In the genomic region with DNA sequence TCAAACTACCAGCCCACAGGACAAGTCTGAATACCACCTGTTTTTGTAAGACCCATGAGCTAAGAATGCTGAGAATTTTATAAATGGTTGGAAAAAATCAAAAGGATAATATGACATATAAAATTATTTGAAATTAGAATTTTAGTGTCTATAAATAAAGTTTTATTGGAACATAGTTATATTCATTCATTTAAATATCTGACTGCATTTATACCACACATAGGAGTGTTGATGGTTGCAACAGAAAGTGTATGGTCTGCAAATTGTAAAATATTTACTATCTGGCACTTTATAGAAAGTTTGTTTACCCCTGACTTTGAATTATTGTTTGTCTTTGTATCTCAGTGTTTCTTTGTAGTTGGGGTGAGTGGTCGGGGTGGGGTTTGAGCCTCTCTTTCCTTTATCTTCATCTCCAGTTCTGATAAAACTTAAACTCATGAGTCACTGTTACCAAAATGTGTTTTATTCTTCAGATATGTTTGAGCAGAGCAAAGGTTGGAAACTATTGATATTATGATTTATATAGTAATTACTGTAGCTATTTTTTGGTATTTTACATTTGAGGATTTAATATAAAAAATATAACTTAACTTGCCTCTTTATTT, we compare ENCODE assay signal across 16 cellular contexts. TPM values are rescaled to one million over a fixed set of nuclear protein-coding genes. Genes with fewer than 3 reads are reported as not detected.
A peak's percentile ranks its signal among the peaks of the same experiment; 100 is the strongest.
DNase-seq lines count a peak whose midpoint lies in the region; ATAC-seq and TF ChIP-seq lines count a peak whose summit lies in the region.
"Had no signal": no experiment of that assay in that cellular context is flagged by ENCODE, and none has a peak within 500 bp of the region (broad histone marks: within the 10 kb centered on the region; RNA-seq: fewer than 3 reads in every experiment).

No MANE protein-coding gene starts in this region.

- in situ Hi-C loops in brain microvascular endothelial cell (cut with HindIII; ENCODE audit: low pct_ligation_motif_present, low sequenced_read_pairs), result no loop called here

- no peak overlapping the region for H3K27ac ChIP-seq in brain microvascular endothelial cell
- H3K27ac ChIP-seq: HL-60 had no signal

- H3K27me3 Mint-ChIP-seq in activated naive CD4-positive, alpha-beta T cell treated with anti-CD3 and anti-CD28 coated beads, Interleukin-2, amount 50 U/mL, for 24 hours, result no peaks in the 10 kb centered on the region
- no peaks in the 10 kb centered on the region for H3K27me3 Mint-ChIP-seq in T-helper 17 cell
- H3K27me3 Mint-ChIP-seq: B cell; CD4-positive, alpha-beta T cell had no signal

- no peak for DNase-seq in activated naive CD4-positive, alpha-beta T cell treated with anti-CD3 and anti-CD28 coated beads, Interleukin-2, amount 50 U/mL, for 16 hours
- DNase-seq in T-helper 17 cell, result no peak
- DNase-seq in brain microvascular endothelial cell, result peak; percentile 1
- DNase-seq in globus pallidus (ENCODE audit: low spot score), result no peak
- no peak for DNase-seq in GM10266 (ENCODE audit: extremely low spot score)
- DNase-seq: C1 segment of cervical spinal cord; Calu3; CD4-positive, alpha-beta T cell; DMS 273 treated with DMSO at 0.1 percent for 48 hours; GOT3; HFFc6 had no signal

- H3K9me3 Mint-ChIP-seq in activated naive CD4-positive, alpha-beta T cell treated with anti-CD3 and anti-CD28 coated beads, Interleukin-2, amount 50 U/mL, for 24 hours, result no peaks in the 10 kb centered on the region
- H3K9me3 Mint-ChIP-seq: CD4-positive, alpha-beta T cell; HFFc6 had no signal

- H3K36me3 Mint-ChIP-seq in activated naive CD4-positive, alpha-beta T cell treated with anti-CD3 and anti-CD28 coated beads, Interleukin-2, amount 50 U/mL, for 24 hours, result peaks cover 16% of the 10 kb centered on the region
- peaks cover 2% of the 10 kb centered on the region for H3K36me3 Mint-ChIP-seq in T-helper 17 cell (ENCODE audit: low read depth)

- H3K4me3 Mint-ChIP-seq in activated naive CD4-positive, alpha-beta T cell treated with anti-CD3 and anti-CD28 coated beads, Interleukin-2, amount 50 U/mL, for 24 hours, result no peak overlapping the region
- no peak overlapping the region for H3K4me3 Mint-ChIP-seq in T-helper 17 cell
- H3K4me3 Mint-ChIP-seq: B cell; CD4-positive, alpha-beta T cell; HFFc6 had no signal

- no peaks in the 10 kb centered on the region for H3K36me3 ChIP-seq in brain microvascular endothelial cell (replicated peaks)

- no peaks in the 10 kb centered on the region for H3K9me3 ChIP-seq in T-helper 17 cell (ENCODE audit: control insufficient read depth, low read length, poor library complexity, severe bottlenecking)
- H3K9me3 ChIP-seq: HAP-1 had no signal

- peaks cover 15% of the 10 kb centered on the region for H3K4me1 Mint-ChIP-seq in activated naive CD4-positive, alpha-beta T cell treated with anti-CD3 and anti-CD28 coated beads, Interleukin-2, amount 50 U/mL, for 24 hours
- peaks cover 6% of the 10 kb centered on the region for H3K4me1 Mint-ChIP-seq in T-helper 17 cell

- H3K27me3 ChIP-seq in brain microvascular endothelial cell (replicated peaks), result no peaks in the 10 kb centered on the region

- no peak for TF ChIP-seq CTCF in brain microvascular endothelial cell (IDR thresholded peaks at IDR 0.05; ENCODE audit: low read depth, low read length, missing control alignments)
- TF ChIP-seq CTCF in GM10266 (IDR thresholded peaks at IDR 0.05; ENCODE audit: control insufficient read depth, insufficient read depth, low read depth, missing control alignments), result no peak

- ATAC-seq in T-helper 17 cell, result no peak
- no peak for ATAC-seq in HG03175 (IDR thresholded peaks at IDR 0.05; ENCODE audit: unreplicated experiment)

- no peak overlapping the region for H3K4me3 ChIP-seq in brain microvascular endothelial cell (ENCODE audit: low read depth, low read length)
- H3K4me3 ChIP-seq: HAP-1 had no signal

- H3K27ac Mint-ChIP-seq in activated naive CD4-positive, alpha-beta T cell treated with anti-CD3 and anti-CD28 coated beads, Interleukin-2, amount 50 U/mL, for 24 hours, result peak overlapping the region; percentile 41
- peak overlapping the region; percentile 16 for H3K27ac Mint-ChIP-seq in T-helper 17 cell
- H3K27ac Mint-ChIP-seq: B cell; CD4-positive, alpha-beta T cell; HFFc6 had no signal

RNA-seq across cellular contexts. Expression of a gene that starts 55.5 kb away (rescaled TPM):
- 10 to 100 TPM; 34.4 to 45.3 TPM for total RNA-seq in T-helper 17 cell
